8 cellular contexts compared by ENCODE assay signal in genomic region chr15:38253448-38253847, GRCh38. TPM values are rescaled to one million over a fixed set of nuclear protein-coding genes. Genes with fewer than 3 reads are reported as not detected.
DNase-seq lines count a peak whose midpoint lies in the region; ATAC-seq and TF ChIP-seq lines count a peak whose summit lies in the region.

No MANE protein-coding gene starts in this region.

- ATAC-seq in T-helper 17 cell = no peak

- TF ChIP-seq CTCF in neural progenitor cell (IDR thresholded peaks at IDR 0.05) = no peak

- peak overlapping the region; percentile 89 for H3K9ac ChIP-seq in neural progenitor cell

- peak overlapping the region; percentile 99 for H3K27ac ChIP-seq in neural progenitor cell

- TF ChIP-seq POLR2A in erythroblast (IDR thresholded peaks at IDR 0.05; ENCODE audit: low read length) = no peak

- H3K4me3 Mint-ChIP-seq in T-helper 17 cell (peak overlapping the region; percentile 93), neural progenitor cell (peak overlapping the region; percentile 98)

- peaks cover 63% of the 10 kb centered on the region for H3K79me2 ChIP-seq in neural progenitor cell (ENCODE audit: low read depth)

- peak overlapping the region; percentile 80 for H3K4me3 ChIP-seq in neural progenitor cell

- peak; percentile 4 for DNase-seq in stimulated activated CD4-positive, alpha-beta T cell treated with anti-CD3 and anti-CD28 coated beads, Interleukin-1b, Interleukin-23, amount 100 ng/mL, for 48 hours
- no peak for DNase-seq in stimulated activated CD4-positive, alpha-beta T cell treated with anti-CD3 and anti-CD28 coated beads, Interleukin-12 subunit alpha, Interleukin-12 subunit beta, amount 100 ng/mL, for 4 hours
- DNase-seq in T-helper 17 cell (no peak), erythroblast (lab: John Stamatoyannopoulos, UW) (peak; percentile 54 to 65), neural progenitor cell (ENCODE audit: low spot score) (peak; percentile 42), mesenteric fat pad (ENCODE audit: low spot score) (no peak), middle frontal gyrus (ENCODE audit: extremely low spot score, low spot score) (no peak), DMS79 treated with DMSO at 0.1 percent for 48 hours (lab: John Stamatoyannopoulos, UW) (no peak)

- H2AFZ ChIP-seq in neural progenitor cell (replicated peaks) = no peak overlapping the region

- no peaks in the 10 kb centered on the region for H3K27me3 ChIP-seq in neural progenitor cell

- peaks cover 57% of the 10 kb centered on the region for H4K20me1 ChIP-seq in neural progenitor cell (ENCODE audit: low read depth)

- no peaks in the 10 kb centered on the region for H3K9me3 Mint-ChIP-seq in neural progenitor cell

- H3K36me3 ChIP-seq in neural progenitor cell = no peaks in the 10 kb centered on the region

- peaks cover 38% of the 10 kb centered on the region for H3F3A ChIP-seq in neural progenitor cell (ENCODE audit: low read depth)

- peaks cover 46% of the 10 kb centered on the region for H3K4me1 ChIP-seq in neural progenitor cell

- no peaks in the 10 kb centered on the region for H3K9me3 ChIP-seq in T-helper 17 cell (ENCODE audit: control insufficient read depth, low read length, poor library complexity, severe bottlenecking)
- no peaks in the 10 kb centered on the region for H3K9me3 ChIP-seq in neural progenitor cell (ENCODE audit: low read depth)

- H3K36me3 Mint-ChIP-seq in T-helper 17 cell (ENCODE audit: low read depth) (no peaks in the 10 kb centered on the region), neural progenitor cell (peaks cover 9% of the 10 kb centered on the region)

- peaks cover 22% of the 10 kb centered on the region for H3K4me1 Mint-ChIP-seq in T-helper 17 cell
- H3K4me1 Mint-ChIP-seq in neural progenitor cell = peaks cover 62% of the 10 kb centered on the region

- H3K4me2 ChIP-seq in neural progenitor cell = peak overlapping the region; percentile 93

- H3K27me3 Mint-ChIP-seq in T-helper 17 cell (peaks cover 26% of the 10 kb centered on the region), neural progenitor cell (ENCODE audit: insufficient read depth, low read depth) (peaks cover 8% of the 10 kb centered on the region)

- peak overlapping the region; percentile 59 for H3K27ac Mint-ChIP-seq in T-helper 17 cell
- H3K27ac Mint-ChIP-seq in neural progenitor cell = peak overlapping the region; percentile 97

RNA-seq across cellular contexts. Expression of gene SPRED1, which starts 0.8 kb away (rescaled TPM):
- total RNA-seq in T-helper 17 cell (under 1 TPM; 0.10 to 0.12 TPM), neural progenitor cell (ENCODE audit: low replicate concordance) (32.3 and 49.3 TPM in 2 replicates), mesenteric fat pad (43.6 TPM)

Comparison
In these comparisons a context has a peak if more than half of its experiments do, and no peak if none do; other contexts are left out.
1. DNase-seq: peak in stimulated activated CD4-positive, alpha-beta T cell treated with anti-CD3 and anti-CD28 coated beads, Interleukin-1b, Interleukin-23, amount 100 ng/mL, for 48 hours (single experiment), erythroblast (2 of 2) and neural progenitor cell (single experiment); none in stimulated activated CD4-positive, alpha-beta T cell treated with anti-CD3 and anti-CD28 coated beads, Interleukin-12 subunit alpha, Interleukin-12 subunit beta, amount 100 ng/mL, for 4 hours (single experiment), T-helper 17 cell (0 of 3), mesenteric fat pad (single experiment), middle frontal gyrus (single experiment) and DMS79 treated with DMSO at 0.1 percent for 48 hours (single experiment).
2. RNA of gene SPRED1, which starts 0.8 kb away (total RNA-seq): 32.3 to 49.3 TPM in neural progenitor cell and 43.6 TPM in mesenteric fat pad (single experiment); 0.10 to 0.12 TPM in T-helper 17 cell; every median in the first group is over 10 times any median in the second.